1 cellular context compared by ENCODE assay signal in the genomic region with DNA sequence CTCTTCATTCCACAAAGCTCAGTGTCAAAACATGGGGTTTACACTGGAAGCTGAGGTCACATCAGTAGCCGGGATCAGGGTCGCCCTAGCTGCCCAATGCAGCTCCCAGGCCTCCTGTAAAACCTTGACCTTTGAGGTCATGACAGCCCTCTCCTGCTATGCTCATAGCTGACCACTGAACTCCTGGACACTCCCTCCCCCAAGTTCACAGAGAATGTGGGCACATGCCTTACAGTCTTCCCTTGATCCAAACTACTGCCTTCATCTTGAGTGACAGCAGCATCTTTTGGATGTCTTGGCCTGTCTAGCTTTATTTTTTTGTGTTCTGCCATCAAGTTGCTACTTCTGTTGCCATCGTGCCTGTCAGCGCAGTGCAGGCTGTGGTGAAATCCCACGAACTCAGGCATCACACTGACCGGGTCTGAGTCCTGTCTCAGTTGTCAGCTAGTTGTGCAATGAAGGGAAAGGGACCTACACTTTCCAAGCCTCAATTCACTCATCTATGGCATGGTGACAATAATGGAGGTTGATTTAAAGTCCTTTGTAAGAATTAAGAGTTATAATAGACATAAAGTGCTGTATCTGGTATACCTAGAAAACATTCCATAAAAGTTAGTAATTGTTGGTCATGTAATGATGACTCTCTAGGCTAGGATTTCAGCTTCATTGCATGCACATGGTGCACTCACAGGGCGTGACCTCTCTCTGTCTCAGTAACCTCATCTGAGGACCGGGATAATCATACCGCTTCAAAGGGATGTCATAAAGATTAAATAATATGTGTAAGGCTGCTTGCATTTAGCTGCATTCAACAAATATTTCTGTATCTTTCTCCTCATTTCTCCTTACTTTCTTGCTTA.
A peak's percentile ranks its signal among the peaks of the same experiment; 100 is the strongest.
TF ChIP-seq lines count a peak whose summit lies in the region.

No MANE protein-coding gene starts in this region.

TF ChIP-seq in GM12878, 131 proteins besides CTCF, POLR2A, EP300 and RAD21:
- TF ChIP-seq ZNF207 (IDR thresholded peaks at IDR 0.05; ENCODE audit: borderline replicate concordance) (no peak), PAX5 (IDR thresholded peaks at IDR 0.05; ENCODE audit: borderline replicate concordance, low read depth, low read length) (0 out of 2 replicates have a peak, but pooled peaks have one; percentile 22), SUPT20H (IDR thresholded peaks at IDR 0.05; ENCODE audit: borderline replicate concordance, control insufficient read depth, low read depth, low read length) (no peak)
- TF ChIP-seq, protein P1, sequence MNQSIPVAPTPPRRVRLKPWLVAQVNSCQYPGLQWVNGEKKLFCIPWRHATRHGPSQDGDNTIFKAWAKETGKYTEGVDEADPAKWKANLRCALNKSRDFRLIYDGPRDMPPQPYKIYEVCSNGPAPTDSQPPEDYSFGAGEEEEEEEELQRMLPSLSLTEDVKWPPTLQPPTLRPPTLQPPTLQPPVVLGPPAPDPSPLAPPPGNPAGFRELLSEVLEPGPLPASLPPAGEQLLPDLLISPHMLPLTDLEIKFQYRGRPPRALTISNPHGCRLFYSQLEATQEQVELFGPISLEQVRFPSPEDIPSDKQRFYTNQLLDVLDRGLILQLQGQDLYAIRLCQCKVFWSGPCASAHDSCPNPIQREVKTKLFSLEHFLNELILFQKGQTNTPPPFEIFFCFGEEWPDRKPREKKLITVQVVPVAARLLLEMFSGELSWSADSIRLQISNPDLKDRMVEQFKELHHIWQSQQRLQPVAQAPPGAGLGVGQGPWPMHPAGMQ (IDR thresholded peaks at IDR 0.05; ENCODE audit: borderline replicate concordance) = no peak
